ENCODE assay signal across 11 cellular contexts in genomic region chr15:48946088-48946839, GRCh38. TPM values are rescaled to one million over a fixed set of nuclear protein-coding genes. Genes with fewer than 3 reads are reported as not detected.
DNase-seq lines count a peak whose midpoint lies in the region; ATAC-seq and TF ChIP-seq lines count a peak whose summit lies in the region.
"Had no signal": no experiment of that assay in that cellular context is flagged by ENCODE, and none has a peak within 500 bp of the region (broad histone marks: within the 10 kb centered on the region; RNA-seq: fewer than 3 reads in every experiment).

No MANE protein-coding gene starts in this region.

- H3K4me1 Mint-ChIP-seq in activated T-cell treated with anti-CD3 and anti-CD28 coated beads, Interleukin-2, amount 50 U/mL, for 24 hours (ENCODE audit: low read depth), result peaks cover 29% of the 10 kb centered on the region
- H3K4me1 Mint-ChIP-seq: B cell; stimulated activated memory B cell treated with anti-CD40 and anti-IgM and Interleukin-4, amounts not matched to agents 10 μg/mL and 1 μg/mL and 100 μg/mL, for 72 hours had no signal

- H3K36me3 ChIP-seq in thoracic aorta (no peaks in the 10 kb centered on the region), A673 (ENCODE audit: insufficient read depth, low read length, poor library complexity, severe bottlenecking) (no peaks in the 10 kb centered on the region)

- peaks cover 27% of the 10 kb centered on the region for H3K27me3 Mint-ChIP-seq in activated T-cell treated with anti-CD3 and anti-CD28 coated beads, Interleukin-2, amount 50 U/mL, for 24 hours

- H3K27ac ChIP-seq in thoracic aorta, result peak overlapping the region; percentile 77 to 79
- no peak overlapping the region for H3K27ac ChIP-seq in A673 (ENCODE audit: low read depth, low read length, poor library complexity, severe bottlenecking)

- ATAC-seq in SK-N-SH treated with all-trans-retinoic acid at 6 μM for 48 hours (peak; percentile 82), thoracic aorta (ENCODE audit: insufficient number of reproducible peaks, low FRiP score, low read depth) (no peak), GM18517 (IDR thresholded peaks at IDR 0.05; ENCODE audit: unreplicated experiment) (no peak)
- ATAC-seq: stimulated activated memory B cell treated with anti-CD40 and anti-IgM and Interleukin-4, amounts not matched to agents 10 μg/mL and 1 μg/mL and 100 μg/mL, for 72 hours had no signal

- POLR2A ChIA-PET in A673 (lab: Charles Lee; ENCODE audit: low non-redundant PET), result no interaction called here

- H3K36me3 Mint-ChIP-seq in activated T-cell treated with anti-CD3 and anti-CD28 coated beads, Interleukin-2, amount 50 U/mL, for 24 hours (ENCODE audit: low read depth), result no peaks in the 10 kb centered on the region
- H3K36me3 Mint-ChIP-seq: stimulated activated memory B cell treated with anti-CD40 and anti-IgM and Interleukin-4, amounts not matched to agents 10 μg/mL and 1 μg/mL and 100 μg/mL, for 72 hours had no signal

- H3K4me3 Mint-ChIP-seq in activated T-cell treated with anti-CD3 and anti-CD28 coated beads, Interleukin-2, amount 50 U/mL, for 24 hours, result no peak overlapping the region
- H3K4me3 Mint-ChIP-seq: B cell; stimulated activated memory B cell treated with anti-CD40 and anti-IgM and Interleukin-4, amounts not matched to agents 10 μg/mL and 1 μg/mL and 100 μg/mL, for 72 hours had no signal

- intact Hi-C loops in A673 (cut with micrococcal nuclease; ENCODE audit: unreplicated experiment), result no loop called here

- H3K27me3 ChIP-seq in thoracic aorta (replicated peaks; ENCODE audit: insufficient read depth) (no peaks in the 10 kb centered on the region), A673 (replicated peaks; ENCODE audit: insufficient read depth, low read depth, low read length, poor library complexity) (no peaks in the 10 kb centered on the region)

- BruUV-seq in A673 (replicated peaks; lab: Mats Ljungman, UMichigan), result no TSS peak

- H3K4me1 ChIP-seq in thoracic aorta (ENCODE audit: control insufficient read depth in 1 of 2, low read depth in 2 of 2) (peaks cover 19 to 32% of the 10 kb centered on the region in 2 donors), A673 (ENCODE audit: insufficient read depth, low read length, poor library complexity, severe bottlenecking) (no peaks in the 10 kb centered on the region)

- H3K9me3 ChIP-seq in thoracic aorta (no peaks in the 10 kb centered on the region), A673 (ENCODE audit: low read depth, low read length, poor library complexity, severe bottlenecking) (no peaks in the 10 kb centered on the region)

- TF ChIP-seq CTCF in thoracic aorta (IDR thresholded peaks at IDR 0.05), result no peak
- no peak for TF ChIP-seq CTCF in A673 (conservative IDR thresholded peaks at IDR 0.05; ENCODE audit: low read depth, low read length)

- no peaks in the 10 kb centered on the region for H3K9me3 Mint-ChIP-seq in activated T-cell treated with anti-CD3 and anti-CD28 coated beads, Interleukin-2, amount 50 U/mL, for 24 hours
- H3K9me3 Mint-ChIP-seq: stimulated activated memory B cell treated with anti-CD40 and anti-IgM and Interleukin-4, amounts not matched to agents 10 μg/mL and 1 μg/mL and 100 μg/mL, for 72 hours had no signal

- no peak for DNase-seq in activated T-cell treated with anti-CD3 and anti-CD28 coated beads, Interleukin-2, amount 50 U/mL, for 24 hours
- no peak for DNase-seq in activated T-cell treated with anti-CD3 and anti-CD28 coated beads, Interleukin-2, amount 50 U/mL, for 1 hour
- peak; percentile 50 for DNase-seq in fibroblast of peridontal ligament (ENCODE audit: extremely low read depth)
- no peak for DNase-seq in thoracic aorta (ENCODE audit: low spot score)
- DNase-seq in NCI-H2196 treated with DMSO at 0.1 percent for 48 hours (lab: John Stamatoyannopoulos, UW; ENCODE audit: unreplicated experiment), result no peak
- DNase-seq in A673 (ENCODE audit: low spot score), result no peak
- DNase-seq: NCI-H2029 treated with DMSO at 0.1 percent for 48 hours had no signal

- peak overlapping the region; percentile 57 for H3K27ac Mint-ChIP-seq in activated T-cell treated with anti-CD3 and anti-CD28 coated beads, Interleukin-2, amount 50 U/mL, for 24 hours
- H3K27ac Mint-ChIP-seq: B cell; stimulated activated memory B cell treated with anti-CD40 and anti-IgM and Interleukin-4, amounts not matched to agents 10 μg/mL and 1 μg/mL and 100 μg/mL, for 72 hours had no signal

- CTCF ChIA-PET in A673 (lab: Charles Lee), result no interaction called here

- peak overlapping the region; percentile 48 for H3K4me3 ChIP-seq in thoracic aorta
- no peak overlapping the region for H3K4me3 ChIP-seq in A673 (ENCODE audit: low read depth, low read length, poor library complexity, severe bottlenecking)

TF ChIP-seq in SK-N-SH treated with all-trans-retinoic acid at 6 μM for 48 hours, 23 proteins besides CTCF, POLR2A, EP300 and RAD21:
- no peak for TF ChIP-seq ARNTL (CRISPR knock-in tag; IDR thresholded peaks at IDR 0.05; ENCODE audit: borderline replicate concordance, low read depth)

RNA-seq across cellular contexts. Expression of gene SHC4, which starts 17.5 kb away (rescaled TPM):
- total RNA-seq in thoracic aorta (10 to 100 TPM; 13.8 to 16.1 TPM), A673 (2021) (0.57 and 0.73 TPM in 2 replicates)
